Comparison of ENCODE assay signal across 30 cellular contexts in the genomic region with DNA sequence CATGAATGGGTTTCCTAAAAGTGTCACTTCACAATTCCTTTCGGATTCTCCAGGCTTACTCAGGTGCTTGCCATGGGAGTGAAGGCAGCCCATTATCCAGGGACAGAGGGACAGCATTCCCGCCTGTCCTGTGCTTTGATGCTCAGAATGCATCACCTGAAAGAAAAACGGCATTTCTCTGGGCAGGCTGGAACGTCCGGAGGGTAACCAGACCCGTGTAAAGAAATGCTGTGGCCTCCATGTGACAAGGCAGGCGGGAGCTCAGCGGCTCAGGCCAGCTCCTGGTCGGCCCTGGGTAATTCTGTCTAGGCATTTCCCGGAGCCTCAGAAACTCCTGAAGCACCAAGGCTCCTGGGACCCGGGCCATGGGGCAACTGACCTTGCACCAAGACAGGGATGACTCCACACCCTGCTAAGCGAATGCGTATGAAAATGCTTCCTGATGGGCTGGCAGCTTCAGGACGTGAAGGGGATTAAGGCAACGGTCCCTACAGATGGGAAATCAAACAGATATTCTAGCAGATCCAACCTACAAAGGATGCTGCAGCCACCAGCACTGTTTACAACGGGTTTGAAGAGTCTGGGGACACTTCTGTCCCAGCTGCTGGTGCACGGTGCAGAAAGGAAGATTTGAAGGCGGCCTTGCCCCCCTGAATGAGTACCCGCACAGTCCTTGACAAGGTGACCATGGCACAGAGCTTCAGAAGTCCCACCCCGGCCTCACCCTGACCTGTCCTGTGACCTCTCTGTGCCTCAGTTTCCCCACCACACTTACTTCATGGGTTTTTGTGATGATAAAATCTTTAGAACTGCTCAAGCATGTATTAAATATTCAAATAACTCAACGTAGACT. TPM values are rescaled to one million over a fixed set of nuclear protein-coding genes. Genes with fewer than 3 reads are reported as not detected.
DNase-seq lines count a peak whose midpoint lies in the region; TF ChIP-seq lines count a peak whose summit lies in the region.
"Had no signal": no experiment of that assay in that cellular context is flagged by ENCODE, and none has a peak within 500 bp of the region (broad histone marks: within the 10 kb centered on the region; RNA-seq: fewer than 3 reads in every experiment).

No MANE protein-coding gene starts in this region.

- no peaks in the 10 kb centered on the region for H3K9me3 Mint-ChIP-seq in immature natural killer cell
- H3K9me3 Mint-ChIP-seq: activated T-cell treated with anti-CD3 and anti-CD28 coated beads, Interleukin-2, amount 50 U/mL, for 72 hours; CD8-positive, alpha-beta T cell; memory B cell had no signal

- no peak for TF ChIP-seq EP300 in transverse colon (IDR thresholded peaks at IDR 0.05; ENCODE audit: low read depth)

- no peak overlapping the region for H3K27ac Mint-ChIP-seq in immature natural killer cell
- H3K27ac Mint-ChIP-seq: activated naive CD8-positive, alpha-beta T cell; activated T-cell treated with anti-CD3 and anti-CD28 coated beads, Interleukin-2, amount 50 U/mL, for 72 hours; CD8-positive, alpha-beta T cell; memory B cell had no signal

- H3K9me3 ChIP-seq in HUES64 (ENCODE audit: insufficient read depth, low read depth, low read length): no peaks in the 10 kb centered on the region
- peaks cover 0 to 5% (median 0%) of the 10 kb centered on the region in 8 donors for H3K9me3 ChIP-seq in spleen
- no peaks in the 10 kb centered on the region for H3K9me3 ChIP-seq in transverse colon
- H3K9me3 ChIP-seq: testis had no signal

- no peak overlapping the region for H3K9ac ChIP-seq in HUES64 (ENCODE audit: low read depth, low read length)

- intact Hi-C loops in spleen (cut with DNase I; ENCODE audit: low total_unique reads) (no loop called here), transverse colon (cut with DNase I; ENCODE audit: low total_unique reads) (loop anchor here (5.0 kb wide), 1 partner anchor 1635 kb away; no protein-coding TSS in a partner anchor)

- no peak for TF ChIP-seq CTCF in spleen (IDR thresholded peaks at IDR 0.05 in 8 of 11, conservative IDR thresholded peaks at IDR 0.05 in 3 of 11)
- TF ChIP-seq CTCF in transverse colon (IDR thresholded peaks at IDR 0.05): no peak

- H3K27me3 ChIP-seq in HUES64 (ENCODE audit: insufficient read depth, low read length): no peaks in the 10 kb centered on the region
- peaks cover 0 to 65% (median 29%) of the 10 kb centered on the region in 7 donors for H3K27me3 ChIP-seq in spleen (replicated peaks in 1 of 7)
- H3K27me3 ChIP-seq in transverse colon: peaks cover 41% of the 10 kb centered on the region
- H3K27me3 ChIP-seq: testis had no signal

- no peak for TF ChIP-seq POLR2A in spleen (IDR thresholded peaks at IDR 0.05)
- TF ChIP-seq POLR2A in transverse colon (IDR thresholded peaks at IDR 0.05): no peak

- no peaks in the 10 kb centered on the region for H3K36me3 Mint-ChIP-seq in immature natural killer cell
- H3K36me3 Mint-ChIP-seq: activated naive CD8-positive, alpha-beta T cell; CD8-positive, alpha-beta T cell; memory B cell had no signal

- in situ Hi-C loops in transverse colon (cut with MboI; ENCODE audit: low pct_ligation_motif_present in 1 of 4, low pct_unique_long_range_greater_than_20kb in 1 of 4, low sequenced_read_pairs in 3 of 4): no loop called here

- peak; percentile 18 for DNase-seq in activated CD4-positive, CD25-positive, alpha-beta regulatory T cell treated with anti-CD3 and anti-CD28 coated beads, Interleukin-2, amount 50 U/mL, for 72 hours
- DNase-seq in activated CD4-positive, CD25-positive, alpha-beta regulatory T cell (lab: John Stamatoyannopoulos, UW): no peak
- DNase-seq in iPS-NIHi11 (ENCODE audit: low spot score) (peak; percentile 64), spleen (peak; percentile 32), immature natural killer cell (no peak), transverse colon (no peak), NCI-H1694 treated with DMSO at 0.1 percent for 48 hours (lab: John Stamatoyannopoulos, UW) (no peak)
- DNase-seq: 8988T; activated CD4-positive, alpha-beta T cell treated with anti-CD3 and anti-CD28 coated beads for 4 hours; activated T-cell treated with anti-CD3 and anti-CD28 coated beads, Interleukin-2, amount 50 U/mL, for 72 hours; AML-193; CD8-positive, alpha-beta T cell; GDM1; GOT3; left cardiac atrium; NCI-H146; NCI-H2171; occipital lobe; stimulated activated CD4-positive, alpha-beta T cell treated with anti-CD3 and anti-CD28 coated beads, Interleukin-4, amount 100 ng/mL, for 24 hours; stimulated activated naive CD4-positive, alpha-beta T cell; testis had no signal

- H3K27ac ChIP-seq in HUES64 (ENCODE audit: low read depth, low read length) (peak overlapping the region; percentile 55; the same call in 1 of the 2 replicates), spleen (no peak overlapping the region), transverse colon (no peak overlapping the region)
- H3K27ac ChIP-seq: epithelial cell of prostate, testis had no signal

- H3K4me1 ChIP-seq in HUES64 (ENCODE audit: insufficient read depth, low read length) (peaks cover 23% of the 10 kb centered on the region), spleen (peaks cover 0 to 3% (median 0%) of the 10 kb centered on the region in 6 donors), transverse colon (peaks cover 0 to 13% (median 8%) of the 10 kb centered on the region in 4 donors)
- H3K4me1 ChIP-seq: testis had no signal

- 37% methylated on average over 21 of the region's 21 CpGs for WGBS in HUES64
- WGBS in spleen, 5 donors: 37 to 42% (median 38%) methylated on average over 20 to 21 of the region's 21 CpGs
- WGBS in transverse colon (ENCODE audit: low coverage in 1 of 2), 2 donors: 58 to 65% methylated on average over 5 to 21 of the region's 21 CpGs

- peaks cover 2 to 9% of the 10 kb centered on the region in 2 donors for H3K4me1 Mint-ChIP-seq in immature natural killer cell
- H3K4me1 Mint-ChIP-seq: memory B cell had no signal

- peaks cover 2 to 11% (median 3%) of the 10 kb centered on the region in 3 donors for H3K27me3 Mint-ChIP-seq in immature natural killer cell (ENCODE audit: low read depth in 3 of 3)

- no peak overlapping the region for H3K4me3 Mint-ChIP-seq in immature natural killer cell
- H3K4me3 Mint-ChIP-seq: activated naive CD8-positive, alpha-beta T cell; activated T-cell treated with anti-CD3 and anti-CD28 coated beads, Interleukin-2, amount 50 U/mL, for 72 hours; CD8-positive, alpha-beta T cell; memory B cell had no signal

- H3K4me3 ChIP-seq in HUES64 (ENCODE audit: low read length) (no peak overlapping the region), spleen (no peak overlapping the region), transverse colon (no peak overlapping the region)
- H3K4me3 ChIP-seq: testis had no signal

- H3K36me3 ChIP-seq in HUES64 (ENCODE audit: insufficient read depth, low read length) (no peaks in the 10 kb centered on the region), spleen (no peaks in the 10 kb centered on the region), transverse colon (no peaks in the 10 kb centered on the region)

RNA-seq across cellular contexts. Expression of gene FGF3, which starts 13.6 kb away (rescaled TPM):
- 1.3 TPM for polyA plus RNA-seq in HUES64 (2013, experiment 1 of 2)
- 0.76 TPM for polyA plus RNA-seq in HUES64 (2013, experiment 2 of 2)
- total RNA-seq in spleen (not detected), transverse colon (not detected)
- polyA plus RNA-seq in spleen (not detected), immature natural killer cell (not detected)
- total RNA-seq: activated T-cell treated with anti-CD3 and anti-CD28 coated beads, Interleukin-2, amount 50 U/mL, for 72 hours; astrocyte; CD8-positive, alpha-beta T cell; left cardiac atrium; myocyte; occipital lobe; renal cortical epithelial cell; T-helper 1 cell treated with Interleukin-12 subunit alpha and Interleukin-12 subunit beta and Interleukin-4 antibody, amounts not matched to agents 30 ng/mL and 1 ng/mL, for 36 hours had no signal

RNA-seq across cellular contexts. Expression of gene FGF4, which starts 57.6 kb away (rescaled TPM):
- 3.4 TPM for polyA plus RNA-seq in HUES64 (2013, experiment 1 of 2)
- polyA plus RNA-seq in HUES64 (2013, experiment 2 of 2): 3.0 TPM
- total RNA-seq in spleen (not detected), transverse colon (not detected)
- polyA plus RNA-seq in spleen (not detected), immature natural killer cell (not detected)
- total RNA-seq: activated T-cell treated with anti-CD3 and anti-CD28 coated beads, Interleukin-2, amount 50 U/mL, for 72 hours; astrocyte; CD8-positive, alpha-beta T cell; HT-29; left cardiac atrium; myocyte; occipital lobe; renal cortical epithelial cell; T-helper 1 cell treated with Interleukin-12 subunit alpha and Interleukin-12 subunit beta and Interleukin-4 antibody, amounts not matched to agents 30 ng/mL and 1 ng/mL, for 36 hours had no signal

Comparison
In these comparisons a context has a peak if more than half of its experiments do, and no peak if none do; other contexts are left out.
1. DNase-seq: peak in activated CD4-positive, CD25-positive, alpha-beta regulatory T cell treated with anti-CD3 and anti-CD28 coated beads, Interleukin-2, amount 50 U/mL, for 72 hours (single experiment), iPS-NIHi11 (single experiment) and spleen (single experiment); none in activated CD4-positive, CD25-positive, alpha-beta regulatory T cell (0 of 4), immature natural killer cell (0 of 3), transverse colon (single experiment) and NCI-H1694 treated with DMSO at 0.1 percent for 48 hours (single experiment).